8 cellular contexts compared by ENCODE assay signal in the genomic region with DNA sequence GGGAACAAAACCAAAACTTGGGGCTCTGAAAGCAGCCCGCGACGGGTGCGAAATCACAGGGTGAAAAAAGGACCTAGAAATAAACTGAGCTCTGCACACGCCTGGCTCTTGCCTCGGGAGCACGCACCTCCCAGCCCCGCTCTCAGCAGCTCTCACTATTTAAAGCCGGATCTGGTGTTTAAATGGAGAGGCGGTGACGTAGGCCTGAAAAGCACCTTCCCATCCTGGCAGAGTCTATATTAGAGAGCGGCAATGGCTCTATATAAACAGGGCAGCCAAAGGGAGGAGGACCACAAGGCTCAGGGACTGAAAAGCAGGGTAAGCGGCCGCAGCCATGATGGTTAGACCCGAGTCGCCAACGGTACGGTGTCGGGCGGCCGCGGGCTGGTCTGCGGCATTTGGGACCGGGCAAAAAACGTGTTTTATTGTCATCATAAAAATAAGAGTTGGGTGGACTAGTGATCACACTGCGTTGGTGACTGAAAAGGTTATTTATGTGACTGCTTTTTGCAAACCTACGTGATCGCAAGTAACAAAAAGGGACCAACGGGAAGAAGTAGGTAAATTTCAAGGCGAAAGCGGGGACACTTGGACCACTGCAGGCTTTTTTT. TPM values are rescaled to one million over a fixed set of nuclear protein-coding genes. Genes with fewer than 3 reads are reported as not detected.
A peak's percentile ranks its signal among the peaks of the same experiment; 100 is the strongest.
DNase-seq lines count a peak whose midpoint lies in the region; ATAC-seq, FAIRE-seq and TF ChIP-seq lines count a peak whose summit lies in the region.

No MANE protein-coding gene starts in this region.

- in situ Hi-C loops in GM18951 (cut with MboI; ENCODE audit: low sequenced_read_pairs, unreplicated experiment) = no loop called here

- 0 to 1% (median 0%) methylated on average over 31 of the region's 31 CpGs for WGBS in small intestine, 3 donors

- peak; percentile 91 for DNase-seq in AG08395 (ENCODE audit: low spot score)
- peak; percentile 97 for DNase-seq in NCI-H2227 treated with DMSO at 0.1 percent for 48 hours (lab: John Stamatoyannopoulos, UW)
- peak; percentile 82 for DNase-seq in WTC11 (ENCODE audit: low spot score)
- DNase-seq in cardiac fibroblast (ENCODE audit: low read depth in 2 of 2) = peak; percentile 99
- DNase-seq in iPS-NIHi11 (ENCODE audit: low spot score) = peak; percentile 83
- DNase-seq in small intestine = peak; percentile 96

- TF ChIP-seq CTCF in WTC11 (IDR thresholded peaks at IDR 0.05) (no peak), cardiac fibroblast (IDR thresholded peaks at IDR 0.05; ENCODE audit: low read depth, low read length) (no peak)

- H3K4me1 Mint-ChIP-seq in WTC11 = peaks cover 31% of the 10 kb centered on the region

- peak; percentile 97 for TF ChIP-seq POLR2A in GM18951 (IDR thresholded peaks at IDR 0.05; ENCODE audit: extremely low read depth, insufficient read depth, insufficient read length)

- no peaks in the 10 kb centered on the region for H3K27me3 ChIP-seq in small intestine (ENCODE audit: control insufficient read depth in 2 of 2, insufficient read depth in 2 of 2, low read length in 2 of 2)

- peak; percentile 56 for ATAC-seq in HG03175 (IDR thresholded peaks at IDR 0.05; ENCODE audit: unreplicated experiment)
- ATAC-seq in WTC11 = peak; percentile 73

- H3K36me3 ChIP-seq in small intestine (ENCODE audit: control insufficient read depth in 2 of 2, insufficient read depth in 2 of 2, low read length in 2 of 2) = peaks cover 0 to 2% of the 10 kb centered on the region in 2 donors

- H3K4me3 ChIP-seq in cardiac fibroblast (replicated peaks in 1 of 2; ENCODE audit: low read depth in 2 of 2, low read length in 2 of 2) (peak overlapping the region; percentile 68 to 78), small intestine (ENCODE audit: low read depth in 1 of 2, low read length in 2 of 2) (peak overlapping the region; percentile 70 to 91)

- CTCF ChIA-PET in WTC11 (lab: Charles Lee) = interaction anchor here (0.6 to 1.0 kb wide), 5 partner anchors 50 to 657 kb away, joined by 3 to 6 read pairs (median 3); no protein-coding TSS in a partner anchor

- no peak for FAIRE-seq in small intestine (lab: Jason Lieb, UNC)

- H3K9me3 Mint-ChIP-seq in WTC11 = no peaks in the 10 kb centered on the region

- H3K4me1 ChIP-seq in small intestine (ENCODE audit: control insufficient read depth in 2 of 2, insufficient read depth in 1 of 2, low read depth in 1 of 2, low read length in 1 of 2) = peaks cover 0 to 5% of the 10 kb centered on the region in 2 donors

- no peaks in the 10 kb centered on the region for H3K9me3 ChIP-seq in small intestine (ENCODE audit: control insufficient read depth, low read depth)

- H3K27me3 Mint-ChIP-seq in WTC11 (ENCODE audit: low read depth) = peaks cover 4% of the 10 kb centered on the region; the same call in 1 of the 2 replicates

- H3K4me3 Mint-ChIP-seq in WTC11 = peak overlapping the region; percentile 96

- POLR2A ChIA-PET in WTC11 (lab: Charles Lee) = interaction anchor here (0.5 to 1.3 kb wide), 11 partner anchors 11 to 231 kb away, joined by 3 to 12 read pairs (median 3); no protein-coding TSS in a partner anchor

- H3K27ac ChIP-seq in small intestine (ENCODE audit: low read depth in 1 of 2, low read length in 1 of 2) = peak overlapping the region; percentile 91 to 96

- peaks cover 23% of the 10 kb centered on the region for H3K36me3 Mint-ChIP-seq in WTC11

- peak overlapping the region; percentile 98 for H3K27ac Mint-ChIP-seq in WTC11

TF ChIP-seq in WTC11, 78 proteins besides CTCF, POLR2A, EP300 and RAD21 (continues in another document):
- TF ChIP-seq, protein P1, sequence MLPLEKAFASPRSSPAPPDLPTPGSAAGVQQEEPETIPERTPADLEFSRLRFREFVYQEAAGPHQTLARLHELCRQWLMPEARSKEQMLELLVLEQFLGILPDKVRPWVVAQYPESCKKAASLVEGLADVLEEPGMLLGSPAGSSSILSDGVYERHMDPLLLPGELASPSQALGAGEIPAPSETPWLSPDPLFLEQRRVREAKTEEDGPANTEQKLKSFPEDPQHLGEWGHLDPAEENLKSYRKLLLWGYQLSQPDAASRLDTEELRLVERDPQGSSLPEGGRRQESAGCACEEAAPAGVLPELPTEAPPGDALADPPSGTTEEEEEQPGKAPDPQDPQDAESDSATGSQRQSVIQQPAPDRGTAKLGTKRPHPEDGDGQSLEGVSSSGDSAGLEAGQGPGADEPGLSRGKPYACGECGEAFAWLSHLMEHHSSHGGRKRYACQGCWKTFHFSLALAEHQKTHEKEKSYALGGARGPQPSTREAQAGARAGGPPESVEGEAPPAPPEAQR (CRISPR knock-in tag; IDR thresholded peaks at IDR 0.05) = no peak
- TF ChIP-seq, protein P2, sequence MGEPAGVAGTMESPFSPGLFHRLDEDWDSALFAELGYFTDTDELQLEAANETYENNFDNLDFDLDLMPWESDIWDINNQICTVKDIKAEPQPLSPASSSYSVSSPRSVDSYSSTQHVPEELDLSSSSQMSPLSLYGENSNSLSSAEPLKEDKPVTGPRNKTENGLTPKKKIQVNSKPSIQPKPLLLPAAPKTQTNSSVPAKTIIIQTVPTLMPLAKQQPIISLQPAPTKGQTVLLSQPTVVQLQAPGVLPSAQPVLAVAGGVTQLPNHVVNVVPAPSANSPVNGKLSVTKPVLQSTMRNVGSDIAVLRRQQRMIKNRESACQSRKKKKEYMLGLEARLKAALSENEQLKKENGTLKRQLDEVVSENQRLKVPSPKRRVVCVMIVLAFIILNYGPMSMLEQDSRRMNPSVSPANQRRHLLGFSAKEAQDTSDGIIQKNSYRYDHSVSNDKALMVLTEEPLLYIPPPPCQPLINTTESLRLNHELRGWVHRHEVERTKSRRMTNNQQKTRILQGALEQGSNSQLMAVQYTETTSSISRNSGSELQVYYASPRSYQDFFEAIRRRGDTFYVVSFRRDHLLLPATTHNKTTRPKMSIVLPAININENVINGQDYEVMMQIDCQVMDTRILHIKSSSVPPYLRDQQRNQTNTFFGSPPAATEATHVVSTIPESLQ (CRISPR knock-in tag; IDR thresholded peaks at IDR 0.05) = no peak
- TF ChIP-seq ZNF396 (CRISPR knock-in tag; IDR thresholded peaks at IDR 0.05; ENCODE audit: borderline replicate concordance) (no peak), CBFB (CRISPR knock-in tag; IDR thresholded peaks at IDR 0.05; ENCODE audit: low read depth) (0 out of 2 replicates have a peak, but pooled peaks have one; percentile 52), GTF2I (CRISPR knock-in tag; conservative IDR thresholded peaks at IDR 0.05) (no peak), FOXJ3 (CRISPR knock-in tag; IDR thresholded peaks at IDR 0.05; ENCODE audit: borderline replicate concordance) (no peak)
- TF ChIP-seq, protein P3, sequence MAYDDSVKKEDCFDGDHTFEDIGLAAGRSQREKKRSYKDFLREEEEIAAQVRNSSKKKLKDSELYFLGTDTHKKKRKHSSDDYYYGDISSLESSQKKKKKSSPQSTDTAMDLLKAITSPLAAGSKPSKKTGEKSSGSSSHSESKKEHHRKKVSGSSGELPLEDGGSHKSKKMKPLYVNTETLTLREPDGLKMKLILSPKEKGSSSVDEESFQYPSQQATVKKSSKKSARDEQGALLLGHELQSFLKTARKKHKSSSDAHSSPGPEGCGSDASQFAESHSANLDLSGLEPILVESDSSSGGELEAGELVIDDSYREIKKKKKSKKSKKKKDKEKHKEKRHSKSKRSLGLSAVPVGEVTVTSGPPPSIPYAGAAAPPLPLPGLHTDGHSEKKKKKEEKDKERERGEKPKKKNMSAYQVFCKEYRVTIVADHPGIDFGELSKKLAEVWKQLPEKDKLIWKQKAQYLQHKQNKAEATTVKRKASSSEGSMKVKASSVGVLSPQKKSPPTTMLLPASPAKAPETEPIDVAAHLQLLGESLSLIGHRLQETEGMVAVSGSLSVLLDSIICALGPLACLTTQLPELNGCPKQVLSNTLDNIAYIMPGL (CRISPR knock-in tag; IDR thresholded peaks at IDR 0.05) = peak; percentile 29; the same call in 1 of the 2 replicates
- TF ChIP-seq, protein P4, sequence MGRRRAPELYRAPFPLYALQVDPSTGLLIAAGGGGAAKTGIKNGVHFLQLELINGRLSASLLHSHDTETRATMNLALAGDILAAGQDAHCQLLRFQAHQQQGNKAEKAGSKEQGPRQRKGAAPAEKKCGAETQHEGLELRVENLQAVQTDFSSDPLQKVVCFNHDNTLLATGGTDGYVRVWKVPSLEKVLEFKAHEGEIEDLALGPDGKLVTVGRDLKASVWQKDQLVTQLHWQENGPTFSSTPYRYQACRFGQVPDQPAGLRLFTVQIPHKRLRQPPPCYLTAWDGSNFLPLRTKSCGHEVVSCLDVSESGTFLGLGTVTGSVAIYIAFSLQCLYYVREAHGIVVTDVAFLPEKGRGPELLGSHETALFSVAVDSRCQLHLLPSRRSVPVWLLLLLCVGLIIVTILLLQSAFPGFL (CRISPR knock-in tag; IDR thresholded peaks at IDR 0.05; ENCODE audit: borderline replicate concordance) = no peak
- TF ChIP-seq, protein P5, sequence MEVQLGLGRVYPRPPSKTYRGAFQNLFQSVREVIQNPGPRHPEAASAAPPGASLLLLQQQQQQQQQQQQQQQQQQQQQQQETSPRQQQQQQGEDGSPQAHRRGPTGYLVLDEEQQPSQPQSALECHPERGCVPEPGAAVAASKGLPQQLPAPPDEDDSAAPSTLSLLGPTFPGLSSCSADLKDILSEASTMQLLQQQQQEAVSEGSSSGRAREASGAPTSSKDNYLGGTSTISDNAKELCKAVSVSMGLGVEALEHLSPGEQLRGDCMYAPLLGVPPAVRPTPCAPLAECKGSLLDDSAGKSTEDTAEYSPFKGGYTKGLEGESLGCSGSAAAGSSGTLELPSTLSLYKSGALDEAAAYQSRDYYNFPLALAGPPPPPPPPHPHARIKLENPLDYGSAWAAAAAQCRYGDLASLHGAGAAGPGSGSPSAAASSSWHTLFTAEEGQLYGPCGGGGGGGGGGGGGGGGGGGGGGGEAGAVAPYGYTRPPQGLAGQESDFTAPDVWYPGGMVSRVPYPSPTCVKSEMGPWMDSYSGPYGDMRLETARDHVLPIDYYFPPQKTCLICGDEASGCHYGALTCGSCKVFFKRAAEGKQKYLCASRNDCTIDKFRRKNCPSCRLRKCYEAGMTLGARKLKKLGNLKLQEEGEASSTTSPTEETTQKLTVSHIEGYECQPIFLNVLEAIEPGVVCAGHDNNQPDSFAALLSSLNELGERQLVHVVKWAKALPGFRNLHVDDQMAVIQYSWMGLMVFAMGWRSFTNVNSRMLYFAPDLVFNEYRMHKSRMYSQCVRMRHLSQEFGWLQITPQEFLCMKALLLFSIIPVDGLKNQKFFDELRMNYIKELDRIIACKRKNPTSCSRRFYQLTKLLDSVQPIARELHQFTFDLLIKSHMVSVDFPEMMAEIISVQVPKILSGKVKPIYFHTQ (CRISPR knock-in tag; IDR thresholded peaks at IDR 0.05) = 0 out of 2 replicates have a peak, but pooled peaks have one; percentile 58
- TF ChIP-seq, protein P6, sequence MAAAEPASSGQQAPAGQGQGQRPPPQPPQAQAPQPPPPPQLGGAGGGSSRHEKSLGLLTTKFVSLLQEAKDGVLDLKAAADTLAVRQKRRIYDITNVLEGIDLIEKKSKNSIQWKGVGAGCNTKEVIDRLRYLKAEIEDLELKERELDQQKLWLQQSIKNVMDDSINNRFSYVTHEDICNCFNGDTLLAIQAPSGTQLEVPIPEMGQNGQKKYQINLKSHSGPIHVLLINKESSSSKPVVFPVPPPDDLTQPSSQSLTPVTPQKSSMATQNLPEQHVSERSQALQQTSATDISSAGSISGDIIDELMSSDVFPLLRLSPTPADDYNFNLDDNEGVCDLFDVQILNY (CRISPR knock-in tag; IDR thresholded peaks at IDR 0.05) = peak; percentile 64

RNA-seq across cellular contexts. Expression of a gene that starts 1.4 kb away (rescaled TPM):
- total RNA-seq in WTC11 (2021) = 44.3 to 49.0 TPM (median 45.2 TPM) in 3 replicates
- 1 to 10 TPM; 4.9 to 8.7 (median 7.0) TPM for polyA plus RNA-seq in small intestine

Comparison
In these comparisons a context has a peak if more than half of its experiments do, and no peak if none do; other contexts are left out.
1. Peak in every context shown above with its lines: DNase-seq, ATAC-seq, H3K4me3 ChIP-seq and H3K27ac ChIP-seq.